8 cellular contexts compared by ENCODE assay signal in genomic region chr1:183633676-183634343, GRCh38. TPM values are rescaled to one million over a fixed set of nuclear protein-coding genes. Genes with fewer than 3 reads are reported as not detected.
A peak's percentile ranks its signal among the peaks of the same experiment; 100 is the strongest.
DNase-seq lines count a peak whose midpoint lies in the region; ATAC-seq and TF ChIP-seq lines count a peak whose summit lies in the region.

No MANE protein-coding gene starts in this region.

- ATAC-seq in Right ventricle myocardium inferior, result no peak
- ATAC-seq in GM21529 (IDR thresholded peaks at IDR 0.05; ENCODE audit: unreplicated experiment), result peak; percentile 54
- no peak for ATAC-seq in HG02571 (IDR thresholded peaks at IDR 0.05; ENCODE audit: unreplicated experiment)

- DNase-seq in cardiac muscle cell (ENCODE audit: low read depth in 1 of 2, low spot score in 1 of 2) (peak; percentile 83 to 92), Right ventricle myocardium inferior (ENCODE audit: missing footprints) (no peak), SK-N-DZ (ENCODE audit: low spot score) (peak; percentile 76), mucosa of gallbladder (ENCODE audit: low spot score) (peak; percentile 17)
- peak; percentile 97 for DNase-seq in Jurkat, Clone E6-1 (ENCODE audit: low read depth, low spot score)

- peak; percentile 62 for TF ChIP-seq CTCF in cardiac muscle cell (IDR thresholded peaks at IDR 0.05; ENCODE audit: low read depth, low read length)

- peak overlapping the region; percentile 68 for H3K4me3 ChIP-seq in cardiac muscle cell
- H3K4me3 ChIP-seq in Jurkat, Clone E6-1 (ENCODE audit: low read length), result peak overlapping the region; percentile 88
- peak overlapping the region; percentile 81 to 98 for H3K4me3 ChIP-seq in duodenal mucosa (ENCODE audit: low read depth in 1 of 2, low read length in 2 of 2)

- peak overlapping the region; percentile 45 to 80 for H3K9ac ChIP-seq in duodenal mucosa (ENCODE audit: low read depth in 1 of 2, low read length in 2 of 2)

- peaks cover 22% of the 10 kb centered on the region for H3K36me3 ChIP-seq in cardiac muscle cell
- peaks cover 0 to 22% of the 10 kb centered on the region in 2 donors for H3K36me3 ChIP-seq in duodenal mucosa (ENCODE audit: control insufficient read depth in 1 of 2, insufficient read depth in 2 of 2, low read length in 2 of 2)

- H3K9me3 ChIP-seq in cardiac muscle cell (ENCODE audit: low read depth), result no peaks in the 10 kb centered on the region
- H3K9me3 ChIP-seq in duodenal mucosa (ENCODE audit: control insufficient read depth in 1 of 2, low read length in 2 of 2), result no peaks in the 10 kb centered on the region

- H3K27me3 ChIP-seq in cardiac muscle cell, result no peaks in the 10 kb centered on the region
- no peaks in the 10 kb centered on the region for H3K27me3 ChIP-seq in duodenal mucosa (ENCODE audit: control insufficient read depth in 1 of 2, insufficient read depth in 2 of 2, low read length in 2 of 2)

- H3K4me1 ChIP-seq in cardiac muscle cell (ENCODE audit: low read depth), result peaks cover 29% of the 10 kb centered on the region
- peaks cover 16 to 27% of the 10 kb centered on the region in 2 donors for H3K4me1 ChIP-seq in duodenal mucosa (ENCODE audit: control insufficient read depth in 1 of 2, insufficient read depth in 2 of 2, low read length in 2 of 2)

- intact Hi-C loops in Right ventricle myocardium inferior (cut with DNase I), result no loop called here

- H3K27ac ChIP-seq in cardiac muscle cell (peak overlapping the region; percentile 98), duodenal mucosa (ENCODE audit: low read depth, low read length) (peak overlapping the region; percentile 55)

RNA-seq across cellular contexts. Expression of gene ARPC5, which starts 1.8 kb away (rescaled TPM):
- 72.5 and 77.3 TPM in 2 replicates for total RNA-seq in cardiac muscle cell
- polyA plus RNA-seq in cardiac muscle cell, result 179 and 202 TPM in 2 replicates
- total RNA-seq in Right ventricle myocardium inferior, result 40.2 TPM
- 418 TPM for polyA plus RNA-seq in Jurkat, Clone E6-1 (2012; ENCODE audit: insufficient read depth, insufficient read length)
- polyA plus RNA-seq in SK-N-DZ (2014; cell fraction: cytosol; rRNA removed), result 82.2 and 96.7 TPM in 2 replicates
- polyA plus RNA-seq in SK-N-DZ (2014; cell fraction: nucleus; rRNA removed), result 47.3 and 53.3 TPM in 2 replicates
- total RNA-seq in mucosa of gallbladder, result 108 TPM

RNA-seq across cellular contexts. Expression of gene APOBEC4, which starts 19.3 kb away (rescaled TPM):
- total RNA-seq in cardiac muscle cell (not detected in 2 replicates), Right ventricle myocardium inferior (not detected), mucosa of gallbladder (not detected)
- 0.42 TPM in 1 of 2 replicates, not detected in the other for polyA plus RNA-seq in cardiac muscle cell
- polyA plus RNA-seq in Jurkat, Clone E6-1 (2012; ENCODE audit: insufficient read depth, insufficient read length), result not detected
- polyA plus RNA-seq in SK-N-DZ (2014; cell fraction: cytosol; rRNA removed), result not detected in 2 replicates
- not detected in 2 replicates for polyA plus RNA-seq in SK-N-DZ (2014; cell fraction: nucleus; rRNA removed)

RNA-seq across cellular contexts. Expression of gene NCF2, which starts 43.6 kb away (rescaled TPM):
- 0.06 and 0.60 TPM in 2 replicates for total RNA-seq in cardiac muscle cell
- polyA plus RNA-seq in cardiac muscle cell, result 0.19 and 1.5 TPM in 2 replicates
- total RNA-seq in Right ventricle myocardium inferior, result 6.7 TPM
- not detected for polyA plus RNA-seq in Jurkat, Clone E6-1 (2012; ENCODE audit: insufficient read depth, insufficient read length)
- not detected in 2 replicates for polyA plus RNA-seq in SK-N-DZ (2014; cell fraction: cytosol; rRNA removed)
- polyA plus RNA-seq in SK-N-DZ (2014; cell fraction: nucleus; rRNA removed), result not detected in 2 replicates
- 9.6 TPM for total RNA-seq in mucosa of gallbladder
